ENCODE assay signal across 11 cellular contexts in genomic region chr1:178091986-178092745, GRCh38. TPM values are rescaled to one million over a fixed set of nuclear protein-coding genes. Genes with fewer than 3 reads are reported as not detected.
DNase-seq lines count a peak whose midpoint lies in the region; ATAC-seq, FAIRE-seq and TF ChIP-seq lines count a peak whose summit lies in the region.
"Had no signal": no experiment of that assay in that cellular context is flagged by ENCODE, and none has a peak within 500 bp of the region (broad histone marks: within the 10 kb centered on the region; RNA-seq: fewer than 3 reads in every experiment).

No MANE protein-coding gene starts in this region.

- CTCF ChIA-PET in CD8-positive, alpha-beta T cell (lab: Charles Lee), result no interaction called here
- CTCF ChIA-PET in RWPE1 (lab: Yijun Ruan, JAX), result no interaction called here

- no peak overlapping the region for H3K27ac Mint-ChIP-seq in CD8-positive, alpha-beta T cell
- H3K27ac Mint-ChIP-seq in endodermal cell (no peak overlapping the region), nephron (peak overlapping the region in 2 of 3 experiments; percentile 90 to 96)

- DNase-seq in CD8-positive, alpha-beta T cell, result no peak
- DNase-seq in NCI-H226 (peak; percentile 54), endodermal cell (no peak), BE2C (no peak), RWPE1 (ENCODE audit: low spot score) (no peak), GM19239 (ENCODE audit: insufficient read length, low spot score) (no peak), omental fat pad (ENCODE audit: low spot score) (no peak)
- DNase-seq: activated T-cell treated with anti-CD3 and anti-CD28 coated beads for 4 hours, NCI-H1105 treated with DMSO at 0.1 percent for 48 hours had no signal

- peaks cover 17% of the 10 kb centered on the region for H3K9me3 Mint-ChIP-seq in CD8-positive, alpha-beta T cell
- no peaks in the 10 kb centered on the region for H3K9me3 Mint-ChIP-seq in endodermal cell
- H3K9me3 Mint-ChIP-seq in nephron, result no peaks in the 10 kb centered on the region

- H3K4me1 ChIP-seq in CD8-positive, alpha-beta T cell (ENCODE audit: insufficient read depth, low read length), result peaks cover 9% of the 10 kb centered on the region
- H3K4me1 ChIP-seq in endodermal cell (ENCODE audit: control insufficient read depth, insufficient read depth, low read length), result no peaks in the 10 kb centered on the region
- no peaks in the 10 kb centered on the region for H3K4me1 ChIP-seq in BE2C

- H3K4me3 ChIP-seq in CD8-positive, alpha-beta T cell (ENCODE audit: low read depth, low read length), result no peak overlapping the region
- H3K4me3 ChIP-seq in endodermal cell (ENCODE audit: low read length) (peak overlapping the region; percentile 86), BE2C (ENCODE audit: low read depth, low read length) (no peak overlapping the region)

- H3K36me3 ChIP-seq in CD8-positive, alpha-beta T cell (ENCODE audit: insufficient read depth, low read length), result no peaks in the 10 kb centered on the region
- H3K36me3 ChIP-seq in endodermal cell (ENCODE audit: control insufficient read depth, insufficient read depth, low read length), result no peaks in the 10 kb centered on the region
- H3K36me3 ChIP-seq in BE2C, result no peaks in the 10 kb centered on the region
- H3K36me3 ChIP-seq: transverse colon had no signal

- peaks cover 15% of the 10 kb centered on the region for H3K4me1 Mint-ChIP-seq in CD8-positive, alpha-beta T cell (ENCODE audit: low read depth)
- peaks cover 32% of the 10 kb centered on the region for H3K4me1 Mint-ChIP-seq in endodermal cell
- H3K4me1 Mint-ChIP-seq in nephron, result peaks cover 50% of the 10 kb centered on the region

- H3K27me3 ChIP-seq in CD8-positive, alpha-beta T cell (ENCODE audit: insufficient read depth, low read length), result peaks cover 13% of the 10 kb centered on the region
- H3K27me3 ChIP-seq in endodermal cell (ENCODE audit: control insufficient read depth, insufficient read depth, low read length, poor library complexity, severe bottlenecking) (peaks cover 21% of the 10 kb centered on the region), BE2C (peaks cover 20% of the 10 kb centered on the region)
- H3K27me3 ChIP-seq: transverse colon had no signal

- TF ChIP-seq CTCF in CD8-positive, alpha-beta T cell (IDR thresholded peaks at IDR 0.05), result no peak
- no peak for TF ChIP-seq CTCF in endodermal cell (conservative IDR thresholded peaks at IDR 0.05)
- TF ChIP-seq CTCF in nephron (IDR thresholded peaks at IDR 0.05; ENCODE audit: unreplicated experiment in 3 of 3), result no peak
- no peak for TF ChIP-seq CTCF in BE2C (IDR thresholded peaks at IDR 0.05; ENCODE audit: low read depth, low read length)
- no peak for TF ChIP-seq CTCF in RWPE1 (conservative IDR thresholded peaks at IDR 0.05; ENCODE audit: low read depth)
- no peak for TF ChIP-seq CTCF in omental fat pad (IDR thresholded peaks at IDR 0.05)

- no peaks in the 10 kb centered on the region for H3K36me3 Mint-ChIP-seq in CD8-positive, alpha-beta T cell
- no peaks in the 10 kb centered on the region for H3K36me3 Mint-ChIP-seq in endodermal cell (ENCODE audit: low read depth)
- no peaks in the 10 kb centered on the region for H3K36me3 Mint-ChIP-seq in nephron (ENCODE audit: low read depth)

- no peak for ATAC-seq in CD8-positive, alpha-beta T cell
- no peak for ATAC-seq in omental fat pad (ENCODE audit: low FRiP score)

- peaks cover 61% of the 10 kb centered on the region for H3K27me3 Mint-ChIP-seq in CD8-positive, alpha-beta T cell (ENCODE audit: low read depth)
- H3K27me3 Mint-ChIP-seq in endodermal cell (ENCODE audit: insufficient read depth), result peaks cover 19% of the 10 kb centered on the region
- H3K27me3 Mint-ChIP-seq in nephron (ENCODE audit: low read depth), result no peaks in the 10 kb centered on the region

- intact Hi-C loops in CD8-positive, alpha-beta T cell (cut with DNase I, micrococcal nuclease), result no loop called here

- WGBS in endodermal cell (ENCODE audit: insufficient coverage in 1 of 2, insufficient read length in 1 of 2), 2 experiments, result 76% methylated on average over 3 of the region's 3 CpGs; no CpG with 5 or more reads in 1 of the 2 experiments

- H3K9ac ChIP-seq in endodermal cell (ENCODE audit: extremely low read depth, low read length, poor library complexity, severe bottlenecking), result no peak overlapping the region

- H3K27ac ChIP-seq in CD8-positive, alpha-beta T cell (ENCODE audit: low read depth, low read length), result no peak overlapping the region
- H3K27ac ChIP-seq in endodermal cell (ENCODE audit: low read depth, low read length), result no peak overlapping the region
- no peak overlapping the region for H3K27ac ChIP-seq in RWPE1

- FAIRE-seq in GM19239 (lab: Jason Lieb, UNC), result no peak

- POLR2A ChIA-PET in CD8-positive, alpha-beta T cell (lab: Charles Lee), result no interaction called here
- POLR2A ChIA-PET in RWPE1 (lab: Yijun Ruan, JAX; ENCODE audit: low non-redundant PET), result no interaction called here

- peak overlapping the region; percentile 70 for H3K4me3 Mint-ChIP-seq in CD8-positive, alpha-beta T cell
- H3K4me3 Mint-ChIP-seq in endodermal cell, result peak overlapping the region; percentile 71
- peak overlapping the region; percentile 86 to 94 (median 93) for H3K4me3 Mint-ChIP-seq in nephron

- no peaks in the 10 kb centered on the region for H3K9me3 ChIP-seq in CD8-positive, alpha-beta T cell (ENCODE audit: low read length)
- H3K9me3 ChIP-seq in endodermal cell (ENCODE audit: control insufficient read depth, low read length) (no peaks in the 10 kb centered on the region), BE2C (no peaks in the 10 kb centered on the region)
- H3K9me3 ChIP-seq: transverse colon had no signal

RNA-seq across cellular contexts. Expression of gene RASAL2, which starts 1.7 kb away (rescaled TPM):
- total RNA-seq in CD8-positive, alpha-beta T cell, result not detected
- total RNA-seq in endodermal cell (10 to 100 TPM; 21.8 to 22.1 TPM), omental fat pad (10 to 100 TPM; 13.5 to 52.3 (median 30.9) TPM)
- polyA plus RNA-seq in endodermal cell (2013, experiment 1 of 2), result 19.7 TPM
- polyA plus RNA-seq in endodermal cell (2013, experiment 2 of 2), result 16.8 TPM
- 2.5 TPM for polyA plus RNA-seq in BE2C (2012; ENCODE audit: insufficient read depth, insufficient read length, low read depth)

Comparison
In these comparisons a context has a peak if more than half of its experiments do, and no peak if none do; other contexts are left out.
1. H3K27ac Mint-ChIP-seq: peak in nephron (2 of 3); none in CD8-positive, alpha-beta T cell (single experiment) and endodermal cell (single experiment).
2. RNA of gene RASAL2, which starts 1.7 kb away (total RNA-seq): 13.5 to 52.3 TPM in omental fat pad and 21.8 to 22.1 TPM in endodermal cell; not detected in CD8-positive, alpha-beta T cell; every median in the first group is over 10 times any median in the second.
3. Peak in every context shown above with its lines, with median percentiles within 50 percentile points of each other: H3K4me3 Mint-ChIP-seq.